ENCODE assay signal across 14 cellular contexts in genomic region chr2:214676421-214677089, GRCh38.
"Had no signal": no experiment of that assay in that cellular context is flagged by ENCODE, and none has a peak within 500 bp of the region (broad histone marks: within the 10 kb centered on the region; RNA-seq: fewer than 3 reads in every experiment).

No MANE protein-coding gene starts in this region.

- H3K27ac ChIP-seq: colonic mucosa, gastroesophageal sphincter, thyroid gland had no signal

- H3K27me3 ChIP-seq: colonic mucosa, gastroesophageal sphincter, thyroid gland had no signal

- H3K4me1 ChIP-seq: colonic mucosa, gastroesophageal sphincter, thyroid gland had no signal

- DNase-seq: activated CD4-positive, alpha-beta T cell treated with anti-CD3 and anti-CD28 coated beads for 36 hours; activated CD8-positive, alpha-beta memory T cell treated with anti-CD3 and anti-CD28 coated beads, Interleukin-2, amount 50 U/mL, for 4 hours; activated CD8-positive, alpha-beta T cell treated with anti-CD3 and anti-CD28 coated beads for 36 hours; activated naive CD4-positive, alpha-beta T cell treated with Interleukin-2 at 50 U/mL for 16 hours; activated naive CD8-positive, alpha-beta T cell treated with anti-CD3 and anti-CD28 coated beads, Interleukin-2, amount 50 U/mL, for 24 hours; colonic mucosa; islet precursor cell; natural killer cell; posterior cingulate gyrus; right cardiac atrium; small intestine; thyroid gland had no signal

- H3K9me3 ChIP-seq: colonic mucosa, gastroesophageal sphincter, thyroid gland had no signal

- H3K4me3 ChIP-seq: colonic mucosa, gastroesophageal sphincter, thyroid gland had no signal

- H3K36me3 ChIP-seq: colonic mucosa, gastroesophageal sphincter, thyroid gland had no signal

- ATAC-seq: activated CD4-positive, alpha-beta T cell treated with anti-CD3 and anti-CD28 coated beads for 36 hours; activated CD8-positive, alpha-beta T cell treated with anti-CD3 and anti-CD28 coated beads for 36 hours; activated naive CD8-positive, alpha-beta T cell treated with anti-CD3 and anti-CD28 coated beads, Interleukin-2, amount 50 U/mL, for 24 hours; gastroesophageal sphincter; left lobe of liver; natural killer cell; right cardiac atrium had no signal
